27 cellular contexts compared by ENCODE assay signal in the genomic region with DNA sequence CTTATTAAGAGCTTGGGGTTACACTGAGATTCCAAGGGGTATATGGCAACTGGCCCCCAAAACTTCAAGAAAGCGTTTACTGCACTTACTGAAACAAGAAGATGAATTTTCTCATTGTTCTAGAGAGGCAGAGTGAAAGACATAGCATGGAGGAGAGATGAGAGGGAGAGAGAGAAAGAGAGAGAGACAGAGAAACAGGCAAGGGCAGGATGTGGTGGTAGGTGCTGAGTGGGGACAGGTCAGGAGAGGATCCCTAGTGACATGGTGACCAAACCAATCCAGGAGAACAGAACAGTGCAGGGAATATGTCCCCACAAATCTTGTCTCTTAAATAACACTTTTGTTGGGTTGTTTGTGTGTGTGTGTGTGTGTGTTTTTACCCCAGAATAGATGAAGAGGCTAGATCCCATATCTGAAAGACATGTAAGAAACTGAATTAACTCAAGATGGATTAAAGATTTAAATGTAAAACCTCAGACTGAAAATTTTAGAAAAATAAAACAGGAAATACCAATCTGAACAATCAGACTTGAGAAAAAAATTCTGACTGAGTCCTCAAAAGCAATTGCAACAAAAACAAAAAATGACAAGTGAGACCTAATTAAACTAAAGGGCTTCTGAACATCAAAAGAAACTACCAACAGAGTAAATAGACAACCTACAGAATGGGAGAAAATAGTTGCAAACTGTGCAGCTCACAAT.
A peak's percentile ranks its signal among the peaks of the same experiment; 100 is the strongest.
DNase-seq lines count a peak whose midpoint lies in the region; ATAC-seq, FAIRE-seq and TF ChIP-seq lines count a peak whose summit lies in the region.
"Had no signal": no experiment of that assay in that cellular context is flagged by ENCODE, and none has a peak within 500 bp of the region (broad histone marks: within the 10 kb centered on the region; RNA-seq: fewer than 3 reads in every experiment).

No MANE protein-coding gene starts in this region.

- POLR2A ChIA-PET in endothelial cell of umbilical vein (lab: Charles Lee), result interaction anchor here (0.6 kb wide), 1 partner anchor 10 kb away, joined by 7 read pairs; no protein-coding TSS in a partner anchor

- CTCF ChIA-PET in endothelial cell of umbilical vein (lab: Charles Lee), result no interaction called here

- H3K27ac ChIP-seq in ACC112 (ENCODE audit: low read depth, low read length), result peak overlapping the region; percentile 62
- H3K27ac ChIP-seq in KMS-11, result peak overlapping the region; percentile 60
- no peak overlapping the region for H3K27ac ChIP-seq in endothelial cell of umbilical vein (ENCODE audit: insufficient read depth, low read depth, low read length)
- H3K27ac ChIP-seq: ovary, vagina had no signal

- H3K4me3 ChIP-seq in ACC112 (ENCODE audit: low read depth, low read length) (peak overlapping the region; percentile 35; the same call in 1 of the 2 replicates), KMS-11 (IDR thresholded peaks at IDR 0.05; ENCODE audit: insufficient read depth, low read depth, low read length) (no peak overlapping the region), endothelial cell of umbilical vein (replicated peaks in 1 of 3; ENCODE audit: insufficient read depth in 1 of 3, low read depth in 1 of 3, low read length in 3 of 3) (no peak overlapping the region)
- H3K4me3 ChIP-seq: ovary, vagina had no signal

- no peak for TF ChIP-seq CTCF in KMS-11 (conservative IDR thresholded peaks at IDR 0.05; ENCODE audit: low read depth, low read length)
- TF ChIP-seq CTCF in endothelial cell of umbilical vein (IDR thresholded peaks at IDR 0.05; ENCODE audit: extremely low read depth in 1 of 2, insufficient read depth in 1 of 2, low read depth in 1 of 2, low read length in 2 of 2), result no peak

- no peak for FAIRE-seq in endothelial cell of umbilical vein (lab: Jason Lieb, UNC)
- FAIRE-seq: TTC549 had no signal

- no peak overlapping the region for H3K9ac ChIP-seq in KMS-11
- no peak overlapping the region for H3K9ac ChIP-seq in endothelial cell of umbilical vein (replicated peaks; ENCODE audit: extremely low read depth, insufficient read depth, low read length)

- BruUV-seq in endothelial cell of umbilical vein (replicated peaks; lab: Mats Ljungman, UMichigan), result no TSS peak

- no peaks in the 10 kb centered on the region for H3K79me2 ChIP-seq in ACC112 (ENCODE audit: control insufficient read depth, insufficient read depth, low read length, unreplicated experiment)
- no peaks in the 10 kb centered on the region for H3K79me2 ChIP-seq in KMS-11 (ENCODE audit: insufficient read depth, low read depth)
- H3K79me2 ChIP-seq in endothelial cell of umbilical vein (ENCODE audit: control insufficient read depth, insufficient read depth, low read length), result no peaks in the 10 kb centered on the region

- H3K36me3 ChIP-seq in ACC112 (ENCODE audit: insufficient read depth, low read length) (no peaks in the 10 kb centered on the region), KMS-11 (ENCODE audit: insufficient read depth) (no peaks in the 10 kb centered on the region), endothelial cell of umbilical vein (ENCODE audit: control insufficient read depth in 2 of 2, extremely low read depth in 1 of 2, insufficient read depth in 2 of 2, low read length in 2 of 2) (no peaks in the 10 kb centered on the region)
- H3K36me3 ChIP-seq: BE2C, ovary, vagina had no signal

- DNase-seq in endothelial cell of umbilical vein (ENCODE audit: low read depth, low spot score) (peak; percentile 13), dermis blood vessel endothelial cell (no peak), D341Med (ENCODE audit: low spot score) (no peak), erythroblast (lab: John Stamatoyannopoulos, UW) (no peak)
- DNase-seq: 8988T; activated CD4-positive, alpha-beta T cell treated with anti-CD3 and anti-CD28 coated beads for 4 hours; activated CD8-positive, alpha-beta memory T cell treated with anti-CD3 and anti-CD28 coated beads, Interleukin-2, amount 10 ng/mL, durations not matched to agents 7 days and 5 days; BE2C; COR-L47; H7; kidney glomerular epithelial cell; naive B cell; NCI-H1436; NCI-H2171; NCI-H526 treated with DMSO at 0.1 percent for 48 hours; ovary; right cardiac atrium; T-cell had no signal

- H3K4me1 ChIP-seq in ACC112 (ENCODE audit: control insufficient read depth, insufficient read depth, low read length, unreplicated experiment) (peaks cover 16% of the 10 kb centered on the region), KMS-11 (ENCODE audit: low read depth, poor library complexity, severe bottlenecking) (peaks cover 19% of the 10 kb centered on the region), endothelial cell of umbilical vein (ENCODE audit: control insufficient read depth, extremely low read depth, insufficient read depth, low read length) (peaks cover 5% of the 10 kb centered on the region)
- H3K4me1 ChIP-seq: BE2C, vagina had no signal

- H4K20me1 ChIP-seq in KMS-11 (ENCODE audit: insufficient read depth) (no peaks in the 10 kb centered on the region), endothelial cell of umbilical vein (replicated peaks; ENCODE audit: control insufficient read depth, extremely low read depth, insufficient read depth, low read length) (no peaks in the 10 kb centered on the region)

- peak overlapping the region; percentile 29; the same call in 1 of the 2 replicates for H3K4me2 ChIP-seq in KMS-11
- no peak overlapping the region for H3K4me2 ChIP-seq in endothelial cell of umbilical vein (ENCODE audit: insufficient read depth, low read length)

- H3K9me3 ChIP-seq in endothelial cell of umbilical vein (replicated peaks; ENCODE audit: control insufficient read depth, insufficient read depth, low read length), result no peaks in the 10 kb centered on the region
- H3K9me3 ChIP-seq: BE2C, ovary, vagina had no signal

- dilution Hi-C loops in endothelial cell of umbilical vein (cut with MboI; ENCODE audit: extremely low pct_ligation_motif_present, low sequenced_read_pairs), result no loop called here

- ATAC-seq in GM19452 (IDR thresholded peaks at IDR 0.05; ENCODE audit: unreplicated experiment), result peak; percentile 12
- no peak for ATAC-seq in HG02571 (IDR thresholded peaks at IDR 0.05; ENCODE audit: unreplicated experiment)
- ATAC-seq: activated CD8-positive, alpha-beta memory T cell treated with anti-CD3 and anti-CD28 coated beads, Interleukin-2, amount 10 ng/mL, durations not matched to agents 7 days and 5 days; activated naive CD4-positive, alpha-beta T cell treated with anti-CD3 and anti-CD28 coated beads, Interleukin-2, amount 50 U/mL, for 72 hours; right cardiac atrium; Right ventricle myocardium inferior; stimulated activated memory B cell treated with anti-CD40 and anti-IgM and Interleukin-4, amounts not matched to agents 10 μg/mL and 1 μg/mL and 100 μg/mL, for 72 hours; T-cell had no signal

- H3K9me1 ChIP-seq in endothelial cell of umbilical vein (replicated peaks; ENCODE audit: control insufficient read depth, extremely low read depth, insufficient read depth, low read length), result no peaks in the 10 kb centered on the region

- intact Hi-C loops in endothelial cell of umbilical vein (cut with micrococcal nuclease), result no loop called here

- TF ChIP-seq POLR2A in endothelial cell of umbilical vein (IDR thresholded peaks at IDR 0.05; ENCODE audit: low read depth, low read length), result no peak
- TF ChIP-seq POLR2A in erythroblast (IDR thresholded peaks at IDR 0.05; ENCODE audit: low read length), result no peak

- H3K27me3 ChIP-seq in ACC112 (ENCODE audit: insufficient read depth, low read length) (no peaks in the 10 kb centered on the region), KMS-11 (ENCODE audit: insufficient read depth, low read depth) (no peaks in the 10 kb centered on the region), endothelial cell of umbilical vein (ENCODE audit: control insufficient read depth in 2 of 2, insufficient read depth in 2 of 2, low read length in 2 of 2) (no peaks in the 10 kb centered on the region)
- H3K27me3 ChIP-seq: BE2C, ovary, vagina had no signal

- H2AFZ ChIP-seq in ACC112 (ENCODE audit: low read length, unreplicated experiment) (no peak overlapping the region), KMS-11 (ENCODE audit: low read depth) (no peak overlapping the region; the same call in 1 of the 2 replicates), endothelial cell of umbilical vein (ENCODE audit: low read depth, low read length) (peak overlapping the region; percentile 34)

TF ChIP-seq in endothelial cell of umbilical vein, 7 proteins besides CTCF, POLR2A, EP300 and RAD21:
- TF ChIP-seq, protein P1, sequence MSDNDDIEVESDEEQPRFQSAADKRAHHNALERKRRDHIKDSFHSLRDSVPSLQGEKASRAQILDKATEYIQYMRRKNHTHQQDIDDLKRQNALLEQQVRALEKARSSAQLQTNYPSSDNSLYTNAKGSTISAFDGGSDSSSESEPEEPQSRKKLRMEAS (IDR thresholded peaks at IDR 0.05; ENCODE audit: insufficient read depth, insufficient read length), result no peak
- TF ChIP-seq EZH2 (IDR thresholded peaks at IDR 0.05; ENCODE audit: borderline replicate concordance, low read depth, low read length, severe bottlenecking) (no peak), FOS (IDR thresholded peaks at IDR 0.05; ENCODE audit: borderline replicate concordance, insufficient read depth, low read length) (no peak), JUN (IDR thresholded peaks at IDR 0.05; ENCODE audit: borderline replicate concordance, insufficient read depth, insufficient read length, low read depth) (no peak), GATA2 (IDR thresholded peaks at IDR 0.05; ENCODE audit: insufficient read depth, insufficient read length, low read depth, low read length) (no peak), MYC (IDR thresholded peaks at IDR 0.05; ENCODE audit: low read depth, low read length) (no peak), POLR2AphosphoS5 (IDR thresholded peaks at IDR 0.05; ENCODE audit: insufficient read depth, low read depth, low read length) (no peak)
TF ChIP-seq in endothelial cell of umbilical vein: peak in this region for 0.
